In the genomic region with DNA sequence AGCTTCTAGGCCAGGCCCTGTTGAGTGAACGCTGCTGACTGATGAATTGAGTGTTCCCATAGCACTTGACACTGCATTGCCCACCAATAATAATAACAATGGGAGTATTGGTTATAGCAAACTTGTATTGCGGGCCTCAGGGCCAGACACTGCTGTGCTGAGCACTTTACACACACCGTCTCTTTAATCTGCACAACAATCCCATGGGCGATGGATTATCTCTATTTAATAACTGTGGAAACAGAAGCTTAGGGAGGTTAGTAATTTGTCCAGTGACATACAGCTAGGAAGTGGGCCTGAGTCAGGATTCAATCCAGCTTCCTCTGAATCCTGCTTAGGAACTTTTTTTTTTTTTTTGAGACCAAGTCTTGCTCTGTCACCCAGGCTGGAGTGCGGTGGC, we compare ENCODE assay signal across 20 cellular contexts. TPM values are rescaled to one million over a fixed set of nuclear protein-coding genes. Genes with fewer than 3 reads are reported as not detected.
DNase-seq lines count a peak whose midpoint lies in the region; ATAC-seq and TF ChIP-seq lines count a peak whose summit lies in the region.
"Had no signal": no experiment of that assay in that cellular context is flagged by ENCODE, and none has a peak within 500 bp of the region (broad histone marks: within the 10 kb centered on the region; RNA-seq: fewer than 3 reads in every experiment).

No MANE protein-coding gene starts in this region.

- intact Hi-C loops in right cardiac atrium (cut with DNase I), result loop anchor here in 1 of 4 donors (5.0 kb wide), 1 partner anchor 38 kb away; no protein-coding TSS in a partner anchor
- intact Hi-C loops in left cardiac atrium (cut with DNase I), result no loop called here
- intact Hi-C loops in tibial artery (cut with DNase I; ENCODE audit: low total_unique reads), result no loop called here

- no peak overlapping the region for H3K4me3 Mint-ChIP-seq in WTC11
- H3K4me3 Mint-ChIP-seq in nephron progenitor cell, result no peak overlapping the region
- H3K4me3 Mint-ChIP-seq: B cell, CD14-positive monocyte had no signal

- H3K4me3 ChIP-seq in right cardiac atrium (ENCODE audit: low read length), result no peak overlapping the region
- H3K4me3 ChIP-seq in tibial artery, result no peak overlapping the region
- H3K4me3 ChIP-seq: A549, Peyer's patch had no signal

- POLR2A ChIA-PET in WTC11 (lab: Charles Lee), result no interaction called here

- H3K36me3 Mint-ChIP-seq in WTC11 (no peaks in the 10 kb centered on the region), nephron progenitor cell (ENCODE audit: low read depth) (no peaks in the 10 kb centered on the region)
- H3K36me3 Mint-ChIP-seq: CD14-positive monocyte had no signal

- H3K27me3 Mint-ChIP-seq in WTC11 (ENCODE audit: low read depth) (no peaks in the 10 kb centered on the region), nephron progenitor cell (ENCODE audit: low read depth, poor library complexity) (peaks cover 4% of the 10 kb centered on the region)

- H3K9me3 Mint-ChIP-seq in WTC11, result no peaks in the 10 kb centered on the region
- H3K9me3 Mint-ChIP-seq in nephron progenitor cell, result no peaks in the 10 kb centered on the region
- H3K9me3 Mint-ChIP-seq: CD14-positive monocyte had no signal

- CTCF ChIA-PET in WTC11 (lab: Charles Lee), result interaction anchor here (0.9 to 1.7 kb wide), 3 partner anchors 15 to 90 kb away, joined by 3 to 7 read pairs (median 4); no protein-coding TSS in a partner anchor

- H3K27me3 ChIP-seq in right cardiac atrium (ENCODE audit: control insufficient read depth, insufficient read depth), result no peaks in the 10 kb centered on the region
- no peaks in the 10 kb centered on the region for H3K27me3 ChIP-seq in tibial artery
- H3K27me3 ChIP-seq: Peyer's patch had no signal

- TF ChIP-seq CTCF in WTC11 (IDR thresholded peaks at IDR 0.05) (no peak), nephron progenitor cell (IDR thresholded peaks at IDR 0.05) (no peak), tibial artery (IDR thresholded peaks at IDR 0.05) (no peak)

- peaks cover 3% of the 10 kb centered on the region for H3K4me1 ChIP-seq in right cardiac atrium (ENCODE audit: control insufficient read depth, insufficient read depth, low read length)
- H3K4me1 ChIP-seq in tibial artery, result peaks cover 0 to 80% (median 52%) of the 10 kb centered on the region in 4 donors
- H3K4me1 ChIP-seq: Peyer's patch had no signal

- H3K27ac Mint-ChIP-seq in WTC11 (peak overlapping the region; percentile 42), nephron progenitor cell (peak overlapping the region; percentile 17)
- H3K27ac Mint-ChIP-seq: B cell had no signal

- H3K4me1 Mint-ChIP-seq in WTC11, result peaks cover 76% of the 10 kb centered on the region
- H3K4me1 Mint-ChIP-seq in nephron progenitor cell, result peaks cover 46% of the 10 kb centered on the region

- H3K27ac ChIP-seq in right cardiac atrium (ENCODE audit: low read length) (peak overlapping the region; percentile 9), tibial artery (peak overlapping the region; percentile 4 to 78)
- H3K27ac ChIP-seq: A549, Peyer's patch had no signal

- WGBS in right cardiac atrium, result 67% methylated on average over 5 of the region's 5 CpGs

- no peaks in the 10 kb centered on the region for H3K9me3 ChIP-seq in right cardiac atrium (ENCODE audit: control insufficient read depth, low read length)
- no peaks in the 10 kb centered on the region for H3K9me3 ChIP-seq in tibial artery
- H3K9me3 ChIP-seq: A549, Peyer's patch had no signal

- ATAC-seq in right cardiac atrium (no peak), left cardiac atrium (no peak), WTC11 (no peak), HG03097 (IDR thresholded peaks at IDR 0.05; ENCODE audit: low FRiP score, unreplicated experiment) (no peak), GM19023 (IDR thresholded peaks at IDR 0.05; ENCODE audit: unreplicated experiment) (no peak)
- ATAC-seq: A549 had no signal

- DNase-seq in right cardiac atrium (peak in 1 of 3 donors; percentile 6), left cardiac atrium (no peak), WTC11 (ENCODE audit: low spot score) (no peak), nephron progenitor cell (no peak), tibial artery (no peak), SHP77 treated with DMSO at 0.1 percent for 48 hours (lab: John Stamatoyannopoulos, UW) (no peak)
- DNase-seq: DMS79, H7, KG1, NCI-H1105 treated with DMSO at 0.1 percent for 48 hours, NCI-H2029 treated with DMSO at 0.1 percent for 48 hours, NCI-H226, NCI-H510A treated with DMSO at 0.1 percent for 48 hours, NCI-H748 treated with DMSO at 0.1 percent for 48 hours, Peyer's patch had no signal

- no peaks in the 10 kb centered on the region for H3K36me3 ChIP-seq in tibial artery
- H3K36me3 ChIP-seq: Peyer's patch had no signal

TF ChIP-seq in WTC11, 78 proteins besides CTCF, POLR2A, EP300 and RAD21:
- TF ChIP-seq ZNF425 (CRISPR knock-in tag; conservative IDR thresholded peaks at IDR 0.05) (no peak), NR1H2 (CRISPR knock-in tag; IDR thresholded peaks at IDR 0.05) (no peak), JUN (CRISPR knock-in tag; IDR thresholded peaks at IDR 0.05) (no peak), CDX4 (CRISPR knock-in tag; IDR thresholded peaks at IDR 0.05; ENCODE audit: borderline replicate concordance) (no peak), ZBTB21 (CRISPR knock-in tag; IDR thresholded peaks at IDR 0.05; ENCODE audit: borderline replicate concordance) (no peak), TCF7 (CRISPR knock-in tag; IDR thresholded peaks at IDR 0.05; ENCODE audit: low read depth) (no peak)

RNA-seq across cellular contexts. Expression of gene ARHGAP23, which starts 11.2 kb away (rescaled TPM):
- total RNA-seq in right cardiac atrium (10 to 100 TPM; 61.8 to 96.9 (median 77.4) TPM), left cardiac atrium (10 to 100 TPM; 54.1 to 91.9 TPM), WTC11 (2021) (49.1 to 66.0 TPM (median 56.6 TPM) in 3 replicates)
- polyA plus RNA-seq in right cardiac atrium, result 40.7 TPM
